In genomic region chr19:13172335-13173128, GRCh38 we compare ENCODE assay signal across 1 cellular context.
TF ChIP-seq lines count a peak whose summit lies in the region.

No MANE protein-coding gene starts in this region.

TF ChIP-seq in H1, 55 proteins besides CTCF, POLR2A, EP300 and RAD21:
- no peak for TF ChIP-seq YY1 (IDR thresholded peaks at IDR 0.05; ENCODE audit: low read depth, low read length)
- no peak for TF ChIP-seq KDM5A (IDR thresholded peaks at IDR 0.05; ENCODE audit: low read length)
- no peak for TF ChIP-seq SIRT6 (IDR thresholded peaks at IDR 0.05; ENCODE audit: low read length)
- TF ChIP-seq ZNF274 (IDR thresholded peaks at IDR 0.05; ENCODE audit: borderline replicate concordance, extremely low read depth, low read length) = no peak
- TF ChIP-seq BACH1 (IDR thresholded peaks at IDR 0.05; ENCODE audit: low read length) = no peak
- no peak for TF ChIP-seq BCL11A (IDR thresholded peaks at IDR 0.05; ENCODE audit: low read depth in 2 of 2, low read length in 2 of 2)
- TF ChIP-seq TEAD4 (IDR thresholded peaks at IDR 0.05; ENCODE audit: low read depth, low read length) = no peak
- TF ChIP-seq E2F6 (IDR thresholded peaks at IDR 0.05) = no peak
- TF ChIP-seq JUND (IDR thresholded peaks at IDR 0.05; ENCODE audit: low read length) = no peak
- no peak for TF ChIP-seq RXRA (IDR thresholded peaks at IDR 0.05; ENCODE audit: insufficient read depth, low read depth, low read length)
- TF ChIP-seq TAF1 (IDR thresholded peaks at IDR 0.05; ENCODE audit: low read depth, low read length) = no peak
- TF ChIP-seq TBP (IDR thresholded peaks at IDR 0.05; ENCODE audit: low read depth, low read length) = no peak
